Comparison of ENCODE assay signal across 13 cellular contexts in the genomic region with DNA sequence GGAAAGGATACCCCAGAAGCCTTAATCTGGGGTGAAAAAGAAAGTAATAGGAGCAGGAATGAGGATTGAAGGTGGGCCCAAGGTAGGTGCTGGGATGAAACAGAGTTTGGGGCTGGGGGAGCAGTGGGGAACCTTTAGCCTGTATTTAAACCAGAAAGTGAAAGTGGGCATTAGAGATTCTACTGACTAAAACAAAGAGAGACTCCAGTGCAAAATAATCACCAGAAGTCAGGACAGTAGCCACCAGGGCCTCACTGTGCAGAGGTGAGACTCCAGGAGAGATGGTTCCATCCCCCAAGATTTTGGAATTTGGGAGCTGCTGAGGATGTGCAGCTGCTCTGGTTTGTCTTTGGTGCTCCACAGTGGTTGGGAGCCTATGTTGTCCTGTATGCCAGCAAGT. TPM values are rescaled to one million over a fixed set of nuclear protein-coding genes. Genes with fewer than 3 reads are reported as not detected.
DNase-seq lines count a peak whose midpoint lies in the region; ATAC-seq and TF ChIP-seq lines count a peak whose summit lies in the region.
"Had no signal": no experiment of that assay in that cellular context is flagged by ENCODE, and none has a peak within 500 bp of the region (broad histone marks: within the 10 kb centered on the region; RNA-seq: fewer than 3 reads in every experiment).

No MANE protein-coding gene starts in this region.

- peaks cover 17% of the 10 kb centered on the region for H3K4me1 Mint-ChIP-seq in activated T-helper 17 cell treated with anti-CD3 and anti-CD28 coated beads, Interleukin-2, amount 50 U/mL, for 72 hours
- H3K4me1 Mint-ChIP-seq in activated T-cell treated with anti-CD3 and anti-CD28 coated beads, Interleukin-2, amount 50 U/mL, for 4 hours (ENCODE audit: low read depth) = peaks cover 19% of the 10 kb centered on the region

- peak overlapping the region; percentile 86 for H3K27ac Mint-ChIP-seq in activated T-helper 17 cell treated with anti-CD3 and anti-CD28 coated beads, Interleukin-2, amount 50 U/mL, for 72 hours
- H3K27ac Mint-ChIP-seq: CD8-positive, alpha-beta T cell had no signal

- ATAC-seq in activated T-helper 17 cell treated with anti-CD3 and anti-CD28 coated beads, Interleukin-2, amount 50 U/mL, for 72 hours (replicated peaks) = no peak
- no peak for ATAC-seq in GM21390 (IDR thresholded peaks at IDR 0.05; ENCODE audit: unreplicated experiment)
- no peak for ATAC-seq in activated T-cell treated with anti-CD3 and anti-CD28 coated beads, Interleukin-2, amount 50 U/mL, for 4 hours
- ATAC-seq: CD8-positive, alpha-beta T cell had no signal

- H3K9me3 Mint-ChIP-seq in activated T-helper 17 cell treated with anti-CD3 and anti-CD28 coated beads, Interleukin-2, amount 50 U/mL, for 72 hours = no peaks in the 10 kb centered on the region
- H3K9me3 Mint-ChIP-seq in activated T-cell treated with anti-CD3 and anti-CD28 coated beads, Interleukin-2, amount 50 U/mL, for 4 hours = no peaks in the 10 kb centered on the region
- H3K9me3 Mint-ChIP-seq: CD8-positive, alpha-beta T cell had no signal

- DNase-seq in GM03348 (ENCODE audit: low spot score) = peak; percentile 0
- peak; percentile 18 for DNase-seq in GM13977 (ENCODE audit: low spot score)
- peak; percentile 2 for DNase-seq in iPS-NIHi7 (ENCODE audit: extremely low spot score)
- no peak for DNase-seq in nucleus accumbens (lab: John Stamatoyannopoulos, UW)
- no peak for DNase-seq in superior temporal gyrus (ENCODE audit: extremely low spot score)
- DNase-seq in activated T-cell treated with anti-CD3 and anti-CD28 coated beads, Interleukin-2, amount 50 U/mL, for 4 hours = no peak
- DNase-seq: KG1, NCI-H1048, NCI-H446 had no signal

- peaks cover 2% of the 10 kb centered on the region for H3K36me3 Mint-ChIP-seq in activated T-helper 17 cell treated with anti-CD3 and anti-CD28 coated beads, Interleukin-2, amount 50 U/mL, for 72 hours (ENCODE audit: low read depth)
- H3K36me3 Mint-ChIP-seq in activated T-cell treated with anti-CD3 and anti-CD28 coated beads, Interleukin-2, amount 50 U/mL, for 4 hours (ENCODE audit: insufficient read depth) = no peaks in the 10 kb centered on the region
- H3K36me3 Mint-ChIP-seq: CD8-positive, alpha-beta T cell had no signal

- peak overlapping the region; percentile 53 for H3K4me3 Mint-ChIP-seq in activated T-helper 17 cell treated with anti-CD3 and anti-CD28 coated beads, Interleukin-2, amount 50 U/mL, for 72 hours
- H3K4me3 Mint-ChIP-seq in activated T-cell treated with anti-CD3 and anti-CD28 coated beads, Interleukin-2, amount 50 U/mL, for 4 hours = no peak overlapping the region
- H3K4me3 Mint-ChIP-seq: CD8-positive, alpha-beta T cell had no signal

- H3K27me3 Mint-ChIP-seq in activated T-helper 17 cell treated with anti-CD3 and anti-CD28 coated beads, Interleukin-2, amount 50 U/mL, for 72 hours = no peaks in the 10 kb centered on the region
- no peaks in the 10 kb centered on the region for H3K27me3 Mint-ChIP-seq in activated T-cell treated with anti-CD3 and anti-CD28 coated beads, Interleukin-2, amount 50 U/mL, for 4 hours (ENCODE audit: low read depth)

- TF ChIP-seq CTCF in GM13977 (IDR thresholded peaks at IDR 0.05; ENCODE audit: extremely low read depth, insufficient read depth, missing control alignments) = no peak

- in situ Hi-C loops in GM13977 (cut with MboI; ENCODE audit: low pct_unique_long_range_greater_than_20kb, low sequenced_read_pairs, unreplicated experiment) = no loop called here

RNA-seq across cellular contexts. Expression of a gene that starts 13.1 kb away (rescaled TPM):
- 10 to 100 TPM in 1 of 2 donors, 1 to 10 TPM in 1; 4.4 to 10.7 TPM for total RNA-seq in activated T-helper 17 cell treated with anti-CD3 and anti-CD28 coated beads, Interleukin-2, amount 50 U/mL, for 72 hours
- total RNA-seq in activated T-cell treated with anti-CD3 and anti-CD28 coated beads, Interleukin-2, amount 50 U/mL, for 4 hours = 1 to 10 TPM; 2.4 to 2.9 (median 2.7) TPM

RNA-seq across cellular contexts. Expression of a gene that starts 44.5 kb away (rescaled TPM):
- total RNA-seq in activated T-helper 17 cell treated with anti-CD3 and anti-CD28 coated beads, Interleukin-2, amount 50 U/mL, for 72 hours = under 1 TPM in 1 of 2 donors, not detected in 1; 0.16 TPM
- under 1 TPM in 2 of 3 donors, not detected in 1; 0.08 to 0.55 TPM for total RNA-seq in activated T-cell treated with anti-CD3 and anti-CD28 coated beads, Interleukin-2, amount 50 U/mL, for 4 hours
- total RNA-seq: CD8-positive, alpha-beta T cell; M059J had no signal

Comparison
In these comparisons a context has a peak if more than half of its experiments do, and no peak if none do; other contexts are left out.
1. DNase-seq: peak in GM03348 (single experiment), GM13977 (single experiment) and iPS-NIHi7 (single experiment); none in nucleus accumbens (0 of 56), superior temporal gyrus (single experiment) and activated T-cell treated with anti-CD3 and anti-CD28 coated beads, Interleukin-2, amount 50 U/mL, for 4 hours (single experiment).